ENCODE assay signal across 8 cellular contexts in the genomic region with DNA sequence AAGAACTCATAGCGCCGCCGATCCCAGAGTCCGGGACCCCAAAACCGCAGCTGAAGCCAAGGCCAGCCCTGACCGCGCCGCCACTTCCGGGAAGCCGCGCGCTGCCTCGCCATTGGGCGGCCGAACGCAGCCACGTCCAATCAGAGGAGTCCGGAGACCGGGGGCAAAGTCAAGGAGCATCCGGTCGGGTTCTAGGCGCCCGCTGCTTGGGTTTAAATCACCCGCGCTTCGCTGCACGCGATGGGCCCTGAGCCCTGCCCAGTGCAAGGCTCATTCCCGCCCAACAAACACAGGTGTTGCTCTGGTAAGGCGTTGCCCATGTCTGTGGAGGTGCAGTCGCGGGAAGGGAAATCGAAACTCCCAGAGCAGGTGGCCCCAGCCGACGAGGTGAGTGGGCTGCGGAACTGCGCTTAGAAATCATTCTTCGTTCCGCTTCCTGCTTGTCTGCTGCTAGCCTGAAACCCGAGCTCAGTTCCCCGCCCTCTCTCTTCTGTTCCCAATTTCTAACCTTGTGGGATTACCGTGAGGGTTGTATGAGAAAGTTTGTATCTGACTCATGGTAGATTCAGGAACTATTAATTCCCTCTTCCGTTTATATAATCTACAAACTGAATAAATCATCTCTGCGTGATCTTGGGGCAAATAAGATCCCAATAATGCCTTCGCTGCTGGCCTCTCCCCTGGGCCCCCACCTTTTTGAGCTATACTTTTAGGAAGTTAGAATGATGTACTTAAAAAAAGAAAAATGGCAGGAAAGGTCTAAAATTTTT. TPM values are rescaled to one million over a fixed set of nuclear protein-coding genes. Genes with fewer than 3 reads are reported as not detected.
A peak's percentile ranks its signal among the peaks of the same experiment; 100 is the strongest.
DNase-seq lines count a peak whose midpoint lies in the region; ATAC-seq and TF ChIP-seq lines count a peak whose summit lies in the region.

A gene (minus strand): TSS at position 96 of the 770 bp plus-strand sequence. CDS start 86 bp downstream, at position 10.

- H3K4me1 ChIP-seq in left lung: peaks cover 8 to 52% of the 10 kb centered on the region in 2 donors

- peak; percentile 96 for DNase-seq in CD1c-positive myeloid dendritic cell (ENCODE audit: extremely low spot score)
- DNase-seq in NCI-H748 treated with DMSO at 0.1 percent for 48 hours (lab: John Stamatoyannopoulos, UW): peak; percentile 87
- peak; percentile 75 to 83 for DNase-seq in activated CD4-positive, alpha-beta T cell treated with anti-CD3 and anti-CD28 coated beads, Interleukin-2, amount 50 U/mL, for 24 hours (ENCODE audit: low read depth in 1 of 2, low spot score in 1 of 2)
- DNase-seq in dedifferentiated amniotic fluid mesenchymal stem cell (ENCODE audit: extremely low spot score): peak; percentile 94
- DNase-seq in left lung: peak; percentile 93 to 95
- DNase-seq in stimulated activated CD4-positive, alpha-beta T cell treated with anti-CD3 and anti-CD28 coated beads, Interleukin-2, amount 100 ng/mL, for 4 hours (ENCODE audit: low read depth): peak; percentile 81

- H3K36me3 ChIP-seq in left lung: no peaks in the 10 kb centered on the region

- ATAC-seq in GM19397 (IDR thresholded peaks at IDR 0.05; ENCODE audit: unreplicated experiment): peak; percentile 76
- ATAC-seq in HG03565 (IDR thresholded peaks at IDR 0.05; ENCODE audit: unreplicated experiment): peak; percentile 64
- ATAC-seq in left lung: peak; percentile 97

- no peaks in the 10 kb centered on the region for H3K27me3 ChIP-seq in left lung

- intact Hi-C loops in left lung (cut with DNase I): no loop called here

- H3K9me3 ChIP-seq in left lung: no peaks in the 10 kb centered on the region

- H3K27ac ChIP-seq in left lung: peak within 1 kb of the TSS; percentile 75 to 95

- H3K4me3 ChIP-seq in left lung: peak within 1 kb of the TSS; percentile 69 to 92

- no peak for TF ChIP-seq CTCF in left lung (IDR thresholded peaks at IDR 0.05)

RNA-seq across cellular contexts. Expression of the gene that starts here (rescaled TPM):
- total RNA-seq in left lung: 10 to 100 TPM in 1 of 2 donors, 1 to 10 TPM in 1; 8.3 to 11.0 TPM

Comparison
In these comparisons a context has a peak if more than half of its experiments do, and no peak if none do; other contexts are left out.
1. Peak in every context shown above with its lines: DNase-seq, ATAC-seq, H3K4me3 ChIP-seq and H3K27ac ChIP-seq.